Comparison of ENCODE assay signal across 16 cellular contexts in the genomic region with DNA sequence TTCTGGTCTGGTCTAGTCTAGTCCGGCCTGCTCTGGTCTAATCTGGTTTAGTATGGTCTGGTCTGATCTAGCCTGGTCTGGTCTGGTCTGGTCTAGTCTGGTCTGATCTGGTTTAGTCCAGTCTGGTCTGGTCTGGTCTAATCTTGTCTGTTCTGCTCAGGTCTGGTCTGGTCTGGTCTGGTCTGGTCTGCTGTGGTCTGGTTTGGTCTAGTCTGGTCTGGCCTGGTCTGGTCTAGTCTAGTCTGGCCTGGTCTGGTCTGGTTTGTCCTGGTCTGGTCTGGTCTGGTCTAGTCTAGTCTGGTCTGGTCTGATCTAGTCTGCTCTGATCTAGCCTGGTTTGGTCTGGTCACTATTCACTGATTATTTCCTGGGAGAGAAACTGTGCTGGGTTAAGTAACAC.
"Had no signal": no experiment of that assay in that cellular context is flagged by ENCODE, and none has a peak within 500 bp of the region (broad histone marks: within the 10 kb centered on the region; RNA-seq: fewer than 3 reads in every experiment).

No MANE protein-coding gene starts in this region.

- H3K27ac Mint-ChIP-seq: activated CD4-positive, alpha-beta T cell treated with anti-CD3 and anti-CD28 coated beads for 36 hours; activated CD8-positive, alpha-beta T cell treated with anti-CD3 and anti-CD28 coated beads for 36 hours; activated naive CD8-positive, alpha-beta T cell treated with anti-CD3 and anti-CD28 coated beads for 36 hours; activated T-helper 1 cell treated with anti-CD3 and anti-CD28 coated beads, Interleukin-12 subunit alpha, Interleukin-12 subunit beta, Interleukin-2, Interleukin-4 antibody, amounts not matched to agents 30 ng/mL and 10 ng/mL and 1 ng/mL, durations not matched to agents 14 hours and 24 hours and 36 hours; brain; dendritic cell treated with granulocyte-macrophage colony-stimulating factor and Interleukin-4, amounts not matched to agents 40 ng/mL and 50 ng/mL, for 4 days; naive B cell had no signal

- DNase-seq: activated CD4-positive, alpha-beta T cell treated with anti-CD3 and anti-CD28 coated beads for 36 hours; activated CD8-positive, alpha-beta T cell treated with anti-CD3 and anti-CD28 coated beads for 36 hours; activated naive CD8-positive, alpha-beta T cell treated with anti-CD3 and anti-CD28 coated beads for 36 hours; amygdala; effector memory CD4-positive, alpha-beta T cell; heart right ventricle; naive B cell; stimulated activated CD4-positive, alpha-beta T cell treated with anti-CD3 and anti-CD28 coated beads, Interleukin-15, amount 100 ng/mL, for 24 hours; stimulated activated CD4-positive, alpha-beta T cell treated with anti-CD3 and anti-CD28 coated beads, Interleukin-4, amount 100 ng/mL, for 1 hour; stimulated activated naive CD4-positive, alpha-beta T cell treated with Interleukin-2 at 50 U/mL for 16 hours; T-helper 1 cell had no signal

- H3K4me1 Mint-ChIP-seq: activated CD4-positive, alpha-beta T cell treated with anti-CD3 and anti-CD28 coated beads for 36 hours; activated naive CD8-positive, alpha-beta T cell treated with anti-CD3 and anti-CD28 coated beads for 36 hours; brain; naive B cell had no signal

- H3K36me3 ChIP-seq: heart right ventricle had no signal

- H3K4me1 ChIP-seq: heart right ventricle had no signal

- H3K4me3 Mint-ChIP-seq: activated CD4-positive, alpha-beta T cell treated with anti-CD3 and anti-CD28 coated beads for 36 hours; activated CD8-positive, alpha-beta T cell treated with anti-CD3 and anti-CD28 coated beads for 36 hours; activated naive CD8-positive, alpha-beta T cell treated with anti-CD3 and anti-CD28 coated beads for 36 hours; activated T-helper 1 cell treated with anti-CD3 and anti-CD28 coated beads, Interleukin-12 subunit alpha, Interleukin-12 subunit beta, Interleukin-2, Interleukin-4 antibody, amounts not matched to agents 30 ng/mL and 10 ng/mL and 1 ng/mL, durations not matched to agents 14 hours and 24 hours and 36 hours; brain; dendritic cell treated with granulocyte-macrophage colony-stimulating factor and Interleukin-4, amounts not matched to agents 40 ng/mL and 50 ng/mL, for 4 days had no signal

- H3K4me3 ChIP-seq: heart right ventricle had no signal

- H3K27ac ChIP-seq: epithelial cell of prostate, heart right ventricle had no signal

- H3K27me3 Mint-ChIP-seq: activated CD8-positive, alpha-beta T cell treated with anti-CD3 and anti-CD28 coated beads for 36 hours; activated naive CD8-positive, alpha-beta T cell treated with anti-CD3 and anti-CD28 coated beads for 36 hours had no signal

- ATAC-seq: activated CD4-positive, alpha-beta T cell treated with anti-CD3 and anti-CD28 coated beads for 36 hours; activated CD8-positive, alpha-beta T cell treated with anti-CD3 and anti-CD28 coated beads for 36 hours; heart right ventricle; SK-N-SH treated with all-trans-retinoic acid at 6 μM for 48 hours had no signal

- H3K36me3 Mint-ChIP-seq: activated naive CD8-positive, alpha-beta T cell treated with anti-CD3 and anti-CD28 coated beads for 36 hours; brain had no signal
